ENCODE assay signal across 8 cellular contexts in genomic region chr5:95285406-95285761, GRCh38. TPM values are rescaled to one million over a fixed set of nuclear protein-coding genes. Genes with fewer than 3 reads are reported as not detected.
DNase-seq lines count a peak whose midpoint lies in the region; ATAC-seq and TF ChIP-seq lines count a peak whose summit lies in the region.

No MANE protein-coding gene starts in this region.

- no peak for TF ChIP-seq CTCF in WTC11 (IDR thresholded peaks at IDR 0.05)

- H3K9me3 Mint-ChIP-seq in activated CD4-positive, alpha-beta T cell treated with anti-CD3 and anti-CD28 coated beads, Interleukin-2, amount 10 ng/mL, durations not matched to agents 24 days and 14 days = no peaks in the 10 kb centered on the region
- no peaks in the 10 kb centered on the region for H3K9me3 Mint-ChIP-seq in WTC11
- no peaks in the 10 kb centered on the region for H3K9me3 Mint-ChIP-seq in stimulated activated naive CD8-positive, alpha-beta T cell treated with anti-CD3 and anti-CD28 coated beads, Interleukin-15, amount 100 ng/mL, for 72 hours

- no peaks in the 10 kb centered on the region for H3K36me3 Mint-ChIP-seq in activated CD4-positive, alpha-beta T cell treated with anti-CD3 and anti-CD28 coated beads, Interleukin-2, amount 10 ng/mL, durations not matched to agents 24 days and 14 days (ENCODE audit: low read depth)
- H3K36me3 Mint-ChIP-seq in WTC11 = no peaks in the 10 kb centered on the region

- POLR2A ChIA-PET in WTC11 (lab: Charles Lee) = interaction anchor here (0.5 kb wide), 1 partner anchor 425 kb away, joined by 3 read pairs; no protein-coding TSS in a partner anchor

- CTCF ChIA-PET in WTC11 (lab: Charles Lee) = interaction anchor here (0.6 to 3.4 kb wide), 6 partner anchors 31 to 446 kb away, joined by 3 to 24 read pairs (median 3); partner anchors contain the start of genes RFESD and RHOBTB3

- H3K4me3 ChIP-seq in iPS-18c (ENCODE audit: insufficient read depth, low read depth, low read length) = peak overlapping the region; percentile 77

- no peak for DNase-seq in activated CD4-positive, alpha-beta T cell treated with anti-CD3 and anti-CD28 coated beads, Interleukin-2, amount 10 ng/mL, durations not matched to agents 24 days and 14 days
- no peak for DNase-seq in activated CD4-positive, alpha-beta T cell treated with anti-CD3 and anti-CD28 coated beads for 1 hour
- DNase-seq in WTC11 (ENCODE audit: low spot score) = no peak
- DNase-seq in stimulated activated naive CD8-positive, alpha-beta T cell treated with anti-CD3 and anti-CD28 coated beads, Interleukin-15, amount 100 ng/mL, for 72 hours = no peak
- no peak for DNase-seq in activated gamma-delta T cell (lab: John Stamatoyannopoulos, UW)
- DNase-seq in HK-2 (ENCODE audit: unreplicated experiment) = no peak

- intact Hi-C loops in activated CD4-positive, alpha-beta T cell treated with anti-CD3 and anti-CD28 coated beads, Interleukin-2, amount 10 ng/mL, durations not matched to agents 24 days and 14 days (cut with micrococcal nuclease) = no loop called here

- H3K4me3 Mint-ChIP-seq in activated CD4-positive, alpha-beta T cell treated with anti-CD3 and anti-CD28 coated beads, Interleukin-2, amount 10 ng/mL, durations not matched to agents 24 days and 14 days = peak overlapping the region; percentile 72
- H3K4me3 Mint-ChIP-seq in WTC11 = peak overlapping the region; percentile 73
- H3K4me3 Mint-ChIP-seq in stimulated activated naive CD8-positive, alpha-beta T cell treated with anti-CD3 and anti-CD28 coated beads, Interleukin-15, amount 100 ng/mL, for 72 hours = peak overlapping the region; percentile 67 to 72

- H3K27ac Mint-ChIP-seq in activated CD4-positive, alpha-beta T cell treated with anti-CD3 and anti-CD28 coated beads, Interleukin-2, amount 10 ng/mL, durations not matched to agents 24 days and 14 days = no peak overlapping the region
- H3K27ac Mint-ChIP-seq in WTC11 = no peak overlapping the region
- H3K27ac Mint-ChIP-seq in stimulated activated naive CD8-positive, alpha-beta T cell treated with anti-CD3 and anti-CD28 coated beads, Interleukin-15, amount 100 ng/mL, for 72 hours = no peak overlapping the region

- peaks cover 59% of the 10 kb centered on the region for H3K27me3 Mint-ChIP-seq in activated CD4-positive, alpha-beta T cell treated with anti-CD3 and anti-CD28 coated beads, Interleukin-2, amount 10 ng/mL, durations not matched to agents 24 days and 14 days
- H3K27me3 Mint-ChIP-seq in WTC11 (ENCODE audit: low read depth) = peaks cover 26% of the 10 kb centered on the region
- peaks cover 65% of the 10 kb centered on the region for H3K27me3 Mint-ChIP-seq in stimulated activated naive CD8-positive, alpha-beta T cell treated with anti-CD3 and anti-CD28 coated beads, Interleukin-15, amount 100 ng/mL, for 72 hours

- peaks cover 6% of the 10 kb centered on the region for H3K4me1 Mint-ChIP-seq in activated CD4-positive, alpha-beta T cell treated with anti-CD3 and anti-CD28 coated beads, Interleukin-2, amount 10 ng/mL, durations not matched to agents 24 days and 14 days
- peaks cover 53% of the 10 kb centered on the region for H3K4me1 Mint-ChIP-seq in WTC11
- H3K4me1 Mint-ChIP-seq in stimulated activated naive CD8-positive, alpha-beta T cell treated with anti-CD3 and anti-CD28 coated beads, Interleukin-15, amount 100 ng/mL, for 72 hours = peaks cover 15% of the 10 kb centered on the region

- no peaks in the 10 kb centered on the region for H3K9me3 ChIP-seq in iPS-18c (ENCODE audit: control insufficient read depth, insufficient read depth, low read length)

- no peak; the same call in 1 of the 2 replicates for ATAC-seq in WTC11
- peak; percentile 21 for ATAC-seq in stimulated activated naive CD8-positive, alpha-beta T cell treated with anti-CD3 and anti-CD28 coated beads, Interleukin-15, amount 100 ng/mL, for 72 hours
- no peak for ATAC-seq in HG03108 (IDR thresholded peaks at IDR 0.05; ENCODE audit: unreplicated experiment)

TF ChIP-seq in WTC11, 78 proteins besides CTCF, POLR2A, EP300 and RAD21 (continues in another document):
- TF ChIP-seq EMX1 (CRISPR knock-in tag; IDR thresholded peaks at IDR 0.05) (no peak), ZNF423 (CRISPR knock-in tag; IDR thresholded peaks at IDR 0.05) (no peak), ZNF425 (CRISPR knock-in tag; conservative IDR thresholded peaks at IDR 0.05) (no peak), ATF2 (CRISPR knock-in tag; IDR thresholded peaks at IDR 0.05; ENCODE audit: borderline replicate concordance, low read depth) (no peak), MXD4 (CRISPR knock-in tag; IDR thresholded peaks at IDR 0.05; ENCODE audit: borderline replicate concordance) (no peak), ZNF281 (CRISPR knock-in tag; IDR thresholded peaks at IDR 0.05) (no peak), CDX4 (CRISPR knock-in tag; IDR thresholded peaks at IDR 0.05; ENCODE audit: borderline replicate concordance) (no peak), E2F4 (CRISPR knock-in tag; IDR thresholded peaks at IDR 0.05; ENCODE audit: borderline replicate concordance, low read depth) (no peak), NFATC4 (CRISPR knock-in tag; IDR thresholded peaks at IDR 0.05) (0 out of 2 replicates have a peak, but pooled peaks have one; percentile 25), ZNF263 (CRISPR knock-in tag; IDR thresholded peaks at IDR 0.05; ENCODE audit: low read depth) (no peak), ZNF138 (CRISPR knock-in tag; conservative IDR thresholded peaks at IDR 0.05) (no peak), ZNF232 (CRISPR knock-in tag; IDR thresholded peaks at IDR 0.05) (0 out of 2 replicates have a peak, but pooled peaks have one; percentile 41), ATF1 (CRISPR knock-in tag; IDR thresholded peaks at IDR 0.05) (no peak)

RNA-seq across cellular contexts. Expression of gene MCTP1, which starts 0.5 kb away (rescaled TPM):
- not detected in 2 replicates for total RNA-seq in activated CD4-positive, alpha-beta T cell treated with anti-CD3 and anti-CD28 coated beads, Interleukin-2, amount 10 ng/mL, durations not matched to agents 24 days and 14 days
- 3.3 to 5.6 TPM (median 3.6 TPM) in 3 replicates for total RNA-seq in WTC11 (2021)
